Comparison of ENCODE assay signal across 18 cellular contexts in genomic region chr3:39188271-39189149, GRCh38. TPM values are rescaled to one million over a fixed set of nuclear protein-coding genes. Genes with fewer than 3 reads are reported as not detected.
"Had no signal": no experiment of that assay in that cellular context is flagged by ENCODE, and none has a peak within 500 bp of the region (broad histone marks: within the 10 kb centered on the region; RNA-seq: fewer than 3 reads in every experiment).

No MANE protein-coding gene starts in this region.

- H3K36me3 Mint-ChIP-seq: natural killer cell had no signal

- H3K9me3 Mint-ChIP-seq: activated T-helper 1 cell treated with anti-CD3 and anti-CD28 coated beads, Interleukin-12 subunit alpha, Interleukin-12 subunit beta, Interleukin-2, Interleukin-4 antibody, amounts not matched to agents 30 ng/mL and 10 ng/mL and 1 ng/mL, durations not matched to agents 14 hours and 24 hours and 36 hours; natural killer cell had no signal

- H3K27ac Mint-ChIP-seq: activated naive CD8-positive, alpha-beta T cell; activated T-helper 1 cell treated with anti-CD3 and anti-CD28 coated beads, Interleukin-12 subunit alpha, Interleukin-12 subunit beta, Interleukin-2, Interleukin-4 antibody, amounts not matched to agents 30 ng/mL and 10 ng/mL and 1 ng/mL, durations not matched to agents 14 hours and 24 hours and 36 hours had no signal

- H3K27me3 ChIP-seq: dorsolateral prefrontal cortex, testis, upper lobe of left lung had no signal

- H3K27ac ChIP-seq: epithelial cell of prostate, skin epidermis, testis, upper lobe of left lung, WERI-Rb-1 had no signal

- H3K4me3 Mint-ChIP-seq: activated T-helper 1 cell treated with anti-CD3 and anti-CD28 coated beads, Interleukin-12 subunit alpha, Interleukin-12 subunit beta, Interleukin-2, Interleukin-4 antibody, amounts not matched to agents 30 ng/mL and 10 ng/mL and 1 ng/mL, durations not matched to agents 14 hours and 24 hours and 36 hours; natural killer cell had no signal

- ATAC-seq: natural killer cell had no signal

- H3K27me3 Mint-ChIP-seq: activated naive CD8-positive, alpha-beta T cell had no signal

- H3K4me3 ChIP-seq: dorsolateral prefrontal cortex, skin epidermis, testis, upper lobe of left lung had no signal

- H3K36me3 ChIP-seq: upper lobe of left lung, WERI-Rb-1 had no signal

- H3K9me3 ChIP-seq: testis, upper lobe of left lung had no signal

- H3K4me1 ChIP-seq: testis had no signal

- DNase-seq: activated CD4-positive, alpha-beta T cell treated with anti-CD3 and anti-CD28 coated beads for 1 hour; foreskin fibroblast; glutamatergic neuron; hypothalamus; mesendoderm; natural killer cell; SW 1271; testis; WERI-Rb-1 had no signal

RNA-seq across cellular contexts. Expression of gene XIRP1, which starts 3.9 kb away (rescaled TPM):
- total RNA-seq: bronchial epithelial cell, liver had no signal
- polyA plus RNA-seq: keratinocyte had no signal
